In the genomic region with DNA sequence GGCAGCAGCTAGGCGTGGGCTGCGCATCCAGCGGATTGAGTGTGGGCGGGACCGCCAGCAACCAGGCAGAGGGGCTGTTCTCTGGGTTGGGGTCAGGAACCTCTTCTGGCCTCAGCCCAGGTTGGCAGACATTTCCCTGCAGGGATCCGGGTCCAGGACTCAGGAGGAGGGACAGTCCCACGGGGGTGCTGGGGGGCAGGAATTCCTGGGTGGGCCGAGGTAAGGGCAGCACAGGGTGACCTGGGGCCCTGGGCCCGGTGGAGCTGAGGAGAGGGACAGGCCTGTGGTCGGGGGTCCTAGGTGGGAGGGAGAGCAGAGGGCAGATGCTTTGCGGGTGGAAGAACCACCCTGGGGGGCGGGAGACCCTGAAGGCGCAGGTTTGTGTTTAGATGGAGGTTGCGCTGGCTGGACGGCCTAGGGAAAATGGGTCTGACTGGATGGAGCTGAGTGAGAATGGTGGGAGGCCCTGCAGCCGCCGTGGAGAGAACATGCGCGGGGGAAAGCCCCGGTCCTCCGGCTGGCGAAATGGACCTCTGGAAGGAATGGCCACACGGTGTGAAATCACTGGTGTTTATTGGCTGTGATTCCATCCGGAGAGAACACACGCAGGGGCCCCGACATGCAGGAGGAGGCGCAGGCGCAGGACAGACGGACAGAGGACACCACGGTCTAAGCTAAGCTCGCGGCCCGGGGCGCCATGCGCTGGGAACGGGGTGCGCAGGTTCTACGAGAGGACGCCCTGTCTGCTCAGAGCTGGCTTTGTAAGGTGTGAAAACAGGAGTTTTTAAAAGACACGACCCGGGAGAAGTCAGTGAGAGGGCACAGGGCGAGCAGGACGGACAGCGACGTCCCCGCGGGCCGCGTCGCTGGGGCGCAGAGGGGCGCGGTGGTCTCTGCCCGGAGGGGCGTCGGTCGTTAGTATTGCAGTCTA, we compare ENCODE assay signal across 1 cellular context.
TF ChIP-seq lines count a peak whose summit lies in the region.

No MANE protein-coding gene starts in this region.

TF ChIP-seq in K562, 482 proteins besides CTCF, POLR2A, EP300 and RAD21:
- TF ChIP-seq, protein P1, sequence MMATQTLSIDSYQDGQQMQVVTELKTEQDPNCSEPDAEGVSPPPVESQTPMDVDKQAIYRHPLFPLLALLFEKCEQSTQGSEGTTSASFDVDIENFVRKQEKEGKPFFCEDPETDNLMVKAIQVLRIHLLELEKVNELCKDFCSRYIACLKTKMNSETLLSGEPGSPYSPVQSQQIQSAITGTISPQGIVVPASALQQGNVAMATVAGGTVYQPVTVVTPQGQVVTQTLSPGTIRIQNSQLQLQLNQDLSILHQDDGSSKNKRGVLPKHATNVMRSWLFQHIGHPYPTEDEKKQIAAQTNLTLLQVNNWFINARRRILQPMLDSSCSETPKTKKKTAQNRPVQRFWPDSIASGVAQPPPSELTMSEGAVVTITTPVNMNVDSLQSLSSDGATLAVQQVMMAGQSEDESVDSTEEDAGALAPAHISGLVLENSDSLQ (IDR thresholded peaks at IDR 0.05) = no peak
- TF ChIP-seq, protein P2, sequence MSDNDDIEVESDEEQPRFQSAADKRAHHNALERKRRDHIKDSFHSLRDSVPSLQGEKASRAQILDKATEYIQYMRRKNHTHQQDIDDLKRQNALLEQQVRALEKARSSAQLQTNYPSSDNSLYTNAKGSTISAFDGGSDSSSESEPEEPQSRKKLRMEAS (CRISPR knock-in tag; IDR thresholded peaks at IDR 0.05) = no peak
- no peak for TF ChIP-seq ZNF561 (CRISPR knock-in tag; conservative IDR thresholded peaks at IDR 0.05)
- TF ChIP-seq ZBTB40 (IDR thresholded peaks at IDR 0.05) = no peak
- TF ChIP-seq ZBTB40 (CRISPR knock-in tag; IDR thresholded peaks at IDR 0.05) = no peak
- peak; percentile 52 for TF ChIP-seq EGR1 (conservative IDR thresholded peaks at IDR 0.05)
- TF ChIP-seq REST (CRISPR knock-in tag; IDR thresholded peaks at IDR 0.05; ENCODE audit: low read depth) = no peak
- TF ChIP-seq HDGF (IDR thresholded peaks at IDR 0.05) = no peak
- no peak for TF ChIP-seq MTA1 (IDR thresholded peaks at IDR 0.05; ENCODE audit: borderline replicate concordance)
- TF ChIP-seq ZNF76 (CRISPR knock-in tag; IDR thresholded peaks at IDR 0.05; ENCODE audit: borderline replicate concordance) = no peak
- no peak for TF ChIP-seq HMGXB4 (CRISPR knock-in tag; IDR thresholded peaks at IDR 0.05)
- TF ChIP-seq KAT7 (CRISPR knock-in tag; IDR thresholded peaks at IDR 0.05; ENCODE audit: borderline replicate concordance) = no peak
- TF ChIP-seq ILK (tag; IDR thresholded peaks at IDR 0.05; ENCODE audit: borderline replicate concordance, low read depth) = no peak
- no peak for TF ChIP-seq HCFC1 (IDR thresholded peaks at IDR 0.05; ENCODE audit: low read depth, low read length)
- no peak for TF ChIP-seq PPARD (CRISPR knock-in tag; IDR thresholded peaks at IDR 0.05)
- no peak for TF ChIP-seq ZNF212 (CRISPR knock-in tag; IDR thresholded peaks at IDR 0.05)
- TF ChIP-seq ZBTB33 (CRISPR knock-in tag; IDR thresholded peaks at IDR 0.05) = peak; percentile 70
